ENCODE assay signal across 20 cellular contexts in genomic region chr3:51938780-51939425, GRCh38. TPM values are rescaled to one million over a fixed set of nuclear protein-coding genes. Genes with fewer than 3 reads are reported as not detected.
DNase-seq lines count a peak whose midpoint lies in the region; ATAC-seq and TF ChIP-seq lines count a peak whose summit lies in the region.
"Had no signal": no experiment of that assay in that cellular context is flagged by ENCODE, and none has a peak within 500 bp of the region (broad histone marks: within the 10 kb centered on the region; RNA-seq: fewer than 3 reads in every experiment).

No MANE protein-coding gene starts in this region.

- no peaks in the 10 kb centered on the region for H3K27me3 ChIP-seq in brain microvascular endothelial cell (replicated peaks)
- no peaks in the 10 kb centered on the region for H3K27me3 ChIP-seq in heart right ventricle
- H3K27me3 ChIP-seq: cardiac muscle cell, upper lobe of left lung had no signal

- H3K27me3 Mint-ChIP-seq in activated CD8-positive, alpha-beta memory T cell treated with anti-CD3 and anti-CD28 coated beads, Interleukin-2, amount 10 ng/mL, durations not matched to agents 7 days and 5 days = no peaks in the 10 kb centered on the region
- H3K27me3 Mint-ChIP-seq in activated T-helper 1 cell treated with anti-CD3 and anti-CD28 coated beads, Interleukin-12 subunit alpha, Interleukin-12 subunit beta, Interleukin-2, Interleukin-4 antibody, amounts not matched to agents 30 ng/mL and 10 ng/mL and 1 ng/mL, durations not matched to agents 14 hours and 24 hours and 36 hours (ENCODE audit: insufficient read depth) = no peaks in the 10 kb centered on the region
- no peaks in the 10 kb centered on the region for H3K27me3 Mint-ChIP-seq in natural killer cell (ENCODE audit: low read depth in 2 of 2)
- H3K27me3 Mint-ChIP-seq in stimulated activated naive CD8-positive, alpha-beta T cell treated with anti-CD3 and anti-CD28 coated beads, Interleukin-15, amount 100 ng/mL, for 72 hours = no peaks in the 10 kb centered on the region

- DNase-seq in activated CD8-positive, alpha-beta memory T cell treated with anti-CD3 and anti-CD28 coated beads for 24 hours = peak; percentile 44
- DNase-seq in activated CD8-positive, alpha-beta memory T cell treated with anti-CD3 and anti-CD28 coated beads, Interleukin-2, amount 10 ng/mL, durations not matched to agents 7 days and 5 days = no peak
- no peak for DNase-seq in activated T-helper 1 cell treated with anti-CD3 and anti-CD28 coated beads, Interleukin-12 subunit alpha, Interleukin-12 subunit beta, Interleukin-2, Interleukin-4 antibody, amounts not matched to agents 30 ng/mL and 10 ng/mL and 1 ng/mL, durations not matched to agents 14 hours and 24 hours and 36 hours (ENCODE audit: low spot score)
- DNase-seq in natural killer cell (no peak), NCI-H446 (lab: John Stamatoyannopoulos, UW) (no peak), brain microvascular endothelial cell (no peak), heart right ventricle (no peak)
- DNase-seq in stimulated activated naive CD8-positive, alpha-beta T cell treated with anti-CD3 and anti-CD28 coated beads, Interleukin-15, amount 100 ng/mL, for 72 hours = no peak
- DNase-seq: EL, NCI-H146, NCI-H446 treated with DMSO at 0.1 percent for 48 hours, psoas muscle, T-helper 2 cell had no signal

- no peaks in the 10 kb centered on the region for H3K9me3 Mint-ChIP-seq in activated CD8-positive, alpha-beta memory T cell treated with anti-CD3 and anti-CD28 coated beads, Interleukin-2, amount 10 ng/mL, durations not matched to agents 7 days and 5 days (ENCODE audit: low read depth)
- no peaks in the 10 kb centered on the region for H3K9me3 Mint-ChIP-seq in activated T-helper 1 cell treated with anti-CD3 and anti-CD28 coated beads, Interleukin-12 subunit alpha, Interleukin-12 subunit beta, Interleukin-2, Interleukin-4 antibody, amounts not matched to agents 30 ng/mL and 10 ng/mL and 1 ng/mL, durations not matched to agents 14 hours and 24 hours and 36 hours
- no peaks in the 10 kb centered on the region for H3K9me3 Mint-ChIP-seq in natural killer cell
- H3K9me3 Mint-ChIP-seq in stimulated activated naive CD8-positive, alpha-beta T cell treated with anti-CD3 and anti-CD28 coated beads, Interleukin-15, amount 100 ng/mL, for 72 hours = no peaks in the 10 kb centered on the region
- H3K9me3 Mint-ChIP-seq: CD8-positive, alpha-beta T cell; WTC11 had no signal

- no peak for ATAC-seq in activated CD8-positive, alpha-beta memory T cell treated with anti-CD3 and anti-CD28 coated beads, Interleukin-2, amount 10 ng/mL, durations not matched to agents 7 days and 5 days
- ATAC-seq in natural killer cell (no peak), heart right ventricle (no peak)
- ATAC-seq in stimulated activated naive CD8-positive, alpha-beta T cell treated with anti-CD3 and anti-CD28 coated beads, Interleukin-15, amount 100 ng/mL, for 72 hours = no peak
- ATAC-seq: CD8-positive, alpha-beta T cell; esophagus mucosa; psoas muscle; WTC11 had no signal

- WGBS in heart right ventricle, 2 donors = 85 to 89% methylated on average over 9 of the region's 9 CpGs

- H3K4me3 ChIP-seq in brain microvascular endothelial cell (ENCODE audit: low read depth, low read length) (no peak overlapping the region), heart right ventricle (no peak overlapping the region)
- H3K4me3 ChIP-seq: cardiac muscle cell, psoas muscle, upper lobe of left lung had no signal

- in situ Hi-C loops in brain microvascular endothelial cell (cut with HindIII; ENCODE audit: low pct_ligation_motif_present, low sequenced_read_pairs) = no loop called here

- H3K9me3 ChIP-seq in heart right ventricle = no peaks in the 10 kb centered on the region
- H3K9me3 ChIP-seq: psoas muscle, upper lobe of left lung had no signal

- no peak overlapping the region for H3K27ac ChIP-seq in brain microvascular endothelial cell
- H3K27ac ChIP-seq in heart right ventricle = no peak overlapping the region
- H3K27ac ChIP-seq: cardiac muscle cell, psoas muscle, upper lobe of left lung had no signal

- no peak overlapping the region for H3K27ac Mint-ChIP-seq in activated CD8-positive, alpha-beta memory T cell treated with anti-CD3 and anti-CD28 coated beads, Interleukin-2, amount 10 ng/mL, durations not matched to agents 7 days and 5 days
- no peak overlapping the region for H3K27ac Mint-ChIP-seq in activated T-helper 1 cell treated with anti-CD3 and anti-CD28 coated beads, Interleukin-12 subunit alpha, Interleukin-12 subunit beta, Interleukin-2, Interleukin-4 antibody, amounts not matched to agents 30 ng/mL and 10 ng/mL and 1 ng/mL, durations not matched to agents 14 hours and 24 hours and 36 hours
- H3K27ac Mint-ChIP-seq in natural killer cell = no peak overlapping the region
- peak overlapping the region; percentile 26 to 84 for H3K27ac Mint-ChIP-seq in stimulated activated naive CD8-positive, alpha-beta T cell treated with anti-CD3 and anti-CD28 coated beads, Interleukin-15, amount 100 ng/mL, for 72 hours
- H3K27ac Mint-ChIP-seq: CD8-positive, alpha-beta T cell; WTC11 had no signal

- CTCF ChIA-PET in activated CD8-positive, alpha-beta memory T cell treated with anti-CD3 and anti-CD28 coated beads, Interleukin-2, amount 10 ng/mL, durations not matched to agents 7 days and 5 days (lab: Charles Lee) = interaction anchor here (1.4 kb wide), 1 partner anchor 35 kb away, joined by 4 read pairs; the partner anchor contains the start of gene ABHD14B

- H3K36me3 ChIP-seq in brain microvascular endothelial cell (replicated peaks) (peaks cover 34% of the 10 kb centered on the region), heart right ventricle (peaks cover 0 to 63% (median 31%) of the 10 kb centered on the region in 9 donors)

- TF ChIP-seq CTCF in natural killer cell (IDR thresholded peaks at IDR 0.05) (no peak), brain microvascular endothelial cell (IDR thresholded peaks at IDR 0.05; ENCODE audit: low read depth, low read length, missing control alignments) (no peak), heart right ventricle (IDR thresholded peaks at IDR 0.05) (no peak)

- no peak overlapping the region for H3K4me3 Mint-ChIP-seq in activated CD8-positive, alpha-beta memory T cell treated with anti-CD3 and anti-CD28 coated beads, Interleukin-2, amount 10 ng/mL, durations not matched to agents 7 days and 5 days
- peak overlapping the region; percentile 62 for H3K4me3 Mint-ChIP-seq in activated T-helper 1 cell treated with anti-CD3 and anti-CD28 coated beads, Interleukin-12 subunit alpha, Interleukin-12 subunit beta, Interleukin-2, Interleukin-4 antibody, amounts not matched to agents 30 ng/mL and 10 ng/mL and 1 ng/mL, durations not matched to agents 14 hours and 24 hours and 36 hours
- peak overlapping the region; percentile 47 for H3K4me3 Mint-ChIP-seq in natural killer cell
- H3K4me3 Mint-ChIP-seq in stimulated activated naive CD8-positive, alpha-beta T cell treated with anti-CD3 and anti-CD28 coated beads, Interleukin-15, amount 100 ng/mL, for 72 hours = peak overlapping the region in 1 of 2 donors; percentile 18
- H3K4me3 Mint-ChIP-seq: CD8-positive, alpha-beta T cell had no signal

- peaks cover 11 to 33% (median 29%) of the 10 kb centered on the region in 9 donors for H3K4me1 ChIP-seq in heart right ventricle

- H3K4me1 Mint-ChIP-seq in activated CD8-positive, alpha-beta memory T cell treated with anti-CD3 and anti-CD28 coated beads, Interleukin-2, amount 10 ng/mL, durations not matched to agents 7 days and 5 days = peaks cover 46% of the 10 kb centered on the region
- peaks cover 42% of the 10 kb centered on the region for H3K4me1 Mint-ChIP-seq in activated T-helper 1 cell treated with anti-CD3 and anti-CD28 coated beads, Interleukin-12 subunit alpha, Interleukin-12 subunit beta, Interleukin-2, Interleukin-4 antibody, amounts not matched to agents 30 ng/mL and 10 ng/mL and 1 ng/mL, durations not matched to agents 14 hours and 24 hours and 36 hours (ENCODE audit: low read depth)
- H3K4me1 Mint-ChIP-seq in natural killer cell = peaks cover 17 to 46% of the 10 kb centered on the region in 2 donors
- peaks cover 56% of the 10 kb centered on the region for H3K4me1 Mint-ChIP-seq in stimulated activated naive CD8-positive, alpha-beta T cell treated with anti-CD3 and anti-CD28 coated beads, Interleukin-15, amount 100 ng/mL, for 72 hours

- intact Hi-C loops in activated T-helper 1 cell treated with anti-CD3 and anti-CD28 coated beads, Interleukin-12 subunit alpha, Interleukin-12 subunit beta, Interleukin-2, Interleukin-4 antibody, amounts not matched to agents 30 ng/mL and 10 ng/mL and 1 ng/mL, durations not matched to agents 14 hours and 24 hours and 36 hours (cut with micrococcal nuclease) = no loop called here
- intact Hi-C loops in natural killer cell (cut with micrococcal nuclease) (no loop called here), heart right ventricle (cut with DNase I) (no loop called here)

- peaks cover 21% of the 10 kb centered on the region for H3K36me3 Mint-ChIP-seq in activated CD8-positive, alpha-beta memory T cell treated with anti-CD3 and anti-CD28 coated beads, Interleukin-2, amount 10 ng/mL, durations not matched to agents 7 days and 5 days
- H3K36me3 Mint-ChIP-seq in activated T-helper 1 cell treated with anti-CD3 and anti-CD28 coated beads, Interleukin-12 subunit alpha, Interleukin-12 subunit beta, Interleukin-2, Interleukin-4 antibody, amounts not matched to agents 30 ng/mL and 10 ng/mL and 1 ng/mL, durations not matched to agents 14 hours and 24 hours and 36 hours (ENCODE audit: low read depth) = peaks cover 37% of the 10 kb centered on the region
- H3K36me3 Mint-ChIP-seq in natural killer cell = no peaks in the 10 kb centered on the region

RNA-seq across cellular contexts. Expression of gene RRP9, which starts 2.8 kb away (rescaled TPM):
- total RNA-seq in activated CD8-positive, alpha-beta memory T cell treated with anti-CD3 and anti-CD28 coated beads, Interleukin-2, amount 10 ng/mL, durations not matched to agents 7 days and 5 days = 10 to 100 TPM; 25.4 to 38.0 TPM
- 91.8 and 93.1 TPM in 2 replicates for total RNA-seq in activated T-helper 1 cell treated with anti-CD3 and anti-CD28 coated beads, Interleukin-12 subunit alpha, Interleukin-12 subunit beta, Interleukin-2, Interleukin-4 antibody, amounts not matched to agents 30 ng/mL and 10 ng/mL and 1 ng/mL, durations not matched to agents 14 hours and 24 hours and 36 hours
- total RNA-seq in natural killer cell = 10 to 100 TPM; 11.2 to 13.0 (median 12.7) TPM
- 10 to 100 TPM in 4 of 10 donors, 1 to 10 TPM in 6; 8.5 to 17.3 (median 9.1) TPM for total RNA-seq in heart right ventricle
- 10 to 100 TPM; 11.0 to 30.2 TPM for polyA plus RNA-seq in heart right ventricle

RNA-seq across cellular contexts. Expression of gene PARP3, which starts 3.3 kb away (rescaled TPM):
- 10 to 100 TPM; 15.8 to 19.0 TPM for total RNA-seq in activated CD8-positive, alpha-beta memory T cell treated with anti-CD3 and anti-CD28 coated beads, Interleukin-2, amount 10 ng/mL, durations not matched to agents 7 days and 5 days
- 13.4 and 14.5 TPM in 2 replicates for total RNA-seq in activated T-helper 1 cell treated with anti-CD3 and anti-CD28 coated beads, Interleukin-12 subunit alpha, Interleukin-12 subunit beta, Interleukin-2, Interleukin-4 antibody, amounts not matched to agents 30 ng/mL and 10 ng/mL and 1 ng/mL, durations not matched to agents 14 hours and 24 hours and 36 hours
- total RNA-seq in natural killer cell (1 to 10 TPM; 4.6 to 7.4 (median 5.6) TPM), heart right ventricle (10 to 100 TPM; 12.9 to 34.5 (median 16.9) TPM)
- polyA plus RNA-seq in heart right ventricle = 10 to 100 TPM in 1 of 2 donors, 1 to 10 TPM in 1; 7.0 to 17.8 TPM

RNA-seq across cellular contexts. Expression of gene GPR62, which starts 16.3 kb away (rescaled TPM):
- not detected for total RNA-seq in activated CD8-positive, alpha-beta memory T cell treated with anti-CD3 and anti-CD28 coated beads, Interleukin-2, amount 10 ng/mL, durations not matched to agents 7 days and 5 days
- not detected in 2 replicates for total RNA-seq in activated T-helper 1 cell treated with anti-CD3 and anti-CD28 coated beads, Interleukin-12 subunit alpha, Interleukin-12 subunit beta, Interleukin-2, Interleukin-4 antibody, amounts not matched to agents 30 ng/mL and 10 ng/mL and 1 ng/mL, durations not matched to agents 14 hours and 24 hours and 36 hours
- total RNA-seq in natural killer cell (not detected), heart right ventricle (under 1 TPM in 8 of 10 donors, not detected in 2; 0.14 to 0.38 (median 0.23) TPM)
- polyA plus RNA-seq in heart right ventricle = under 1 TPM; 0.01 to 0.15 TPM
- total RNA-seq: A673; CD8-positive, alpha-beta T cell; esophagus mucosa; MCF 10A; upper lobe of left lung had no signal

RNA-seq across cellular contexts. Expression of gene PCBP4, which starts 28.4 kb away (rescaled TPM):
- 10 to 100 TPM; 11.4 to 21.1 TPM for total RNA-seq in activated CD8-positive, alpha-beta memory T cell treated with anti-CD3 and anti-CD28 coated beads, Interleukin-2, amount 10 ng/mL, durations not matched to agents 7 days and 5 days
- 14.8 and 18.0 TPM in 2 replicates for total RNA-seq in activated T-helper 1 cell treated with anti-CD3 and anti-CD28 coated beads, Interleukin-12 subunit alpha, Interleukin-12 subunit beta, Interleukin-2, Interleukin-4 antibody, amounts not matched to agents 30 ng/mL and 10 ng/mL and 1 ng/mL, durations not matched to agents 14 hours and 24 hours and 36 hours
- total RNA-seq in natural killer cell (10 to 100 TPM; 15.0 to 24.7 (median 18.4) TPM), heart right ventricle (10 to 100 TPM; 55.1 to 85.9 (median 59.9) TPM)
- polyA plus RNA-seq in heart right ventricle = 100 to 1,000 TPM in 1 of 2 donors, 10 to 100 TPM in 1; 63.8 to 123 TPM

RNA-seq across cellular contexts. Expression of gene ABHD14B, which starts 34.9 kb away (rescaled TPM):
- 10 to 100 TPM; 36.2 to 36.7 TPM for total RNA-seq in activated CD8-positive, alpha-beta memory T cell treated with anti-CD3 and anti-CD28 coated beads, Interleukin-2, amount 10 ng/mL, durations not matched to agents 7 days and 5 days
- 37.9 and 38.0 TPM in 2 replicates for total RNA-seq in activated T-helper 1 cell treated with anti-CD3 and anti-CD28 coated beads, Interleukin-12 subunit alpha, Interleukin-12 subunit beta, Interleukin-2, Interleukin-4 antibody, amounts not matched to agents 30 ng/mL and 10 ng/mL and 1 ng/mL, durations not matched to agents 14 hours and 24 hours and 36 hours
- 10 to 100 TPM; 32.8 to 42.2 (median 34.2) TPM for total RNA-seq in natural killer cell
- total RNA-seq in heart right ventricle = 10 to 100 TPM in 8 of 10 donors, 1 to 10 TPM in 2; 7.5 to 19.0 (median 12.0) TPM
- 10 to 100 TPM; 14.6 to 47.5 TPM for polyA plus RNA-seq in heart right ventricle

Comparison
In these comparisons a context has a peak if more than half of its experiments do, and no peak if none do; other contexts are left out.
1. H3K27ac Mint-ChIP-seq: peak in stimulated activated naive CD8-positive, alpha-beta T cell treated with anti-CD3 and anti-CD28 coated beads, Interleukin-15, amount 100 ng/mL, for 72 hours (2 of 2); none in activated CD8-positive, alpha-beta memory T cell treated with anti-CD3 and anti-CD28 coated beads, Interleukin-2, amount 10 ng/mL, durations not matched to agents 7 days and 5 days (single experiment), activated T-helper 1 cell treated with anti-CD3 and anti-CD28 coated beads, Interleukin-12 subunit alpha, Interleukin-12 subunit beta, Interleukin-2, Interleukin-4 antibody, amounts not matched to agents 30 ng/mL and 10 ng/mL and 1 ng/mL, durations not matched to agents 14 hours and 24 hours and 36 hours (single experiment) and natural killer cell (0 of 2).